In the genomic region with DNA sequence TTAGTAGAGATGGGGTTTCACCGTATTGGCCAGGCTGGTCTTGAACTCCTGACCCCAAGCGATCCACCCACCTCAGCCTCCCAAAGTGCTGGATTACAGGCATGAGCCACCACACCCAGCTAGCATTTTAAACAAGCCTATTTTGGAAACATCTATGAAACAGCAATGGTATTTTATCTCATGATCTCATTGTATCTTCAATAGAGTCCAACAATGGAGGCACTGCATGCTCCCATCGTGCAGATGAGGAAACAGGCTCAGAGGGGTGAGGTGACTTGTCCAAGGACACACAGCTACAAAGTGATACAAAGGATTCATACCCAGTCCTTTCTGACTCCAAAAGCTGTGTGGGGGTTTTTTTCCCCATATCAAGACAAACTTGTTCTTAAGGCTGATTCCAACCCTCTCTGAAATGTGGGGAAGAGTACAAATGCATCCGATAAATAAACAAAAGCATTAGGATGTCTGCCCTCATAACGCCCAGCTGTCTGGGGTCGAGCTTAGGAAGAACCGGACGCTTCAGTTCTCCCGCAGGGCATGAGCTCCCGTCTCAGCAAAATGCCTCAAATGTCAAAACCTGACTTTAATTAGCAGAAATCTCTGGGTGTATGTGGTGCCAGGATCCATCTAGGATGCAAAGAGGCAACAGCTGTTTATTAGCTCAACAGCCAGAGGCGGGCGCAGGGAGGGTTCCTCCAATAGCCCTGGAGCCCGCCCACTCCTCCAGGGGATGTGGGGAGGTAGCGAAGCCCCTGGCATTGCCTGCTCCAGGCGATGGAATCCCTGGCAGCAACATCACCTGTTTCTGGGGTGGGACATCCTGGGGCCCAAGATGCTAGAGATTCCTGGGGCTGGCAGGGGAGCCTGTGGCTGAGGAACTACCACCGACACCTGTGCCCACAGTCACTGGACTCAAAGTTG, we compare ENCODE assay signal across 15 cellular contexts. TPM values are rescaled to one million over a fixed set of nuclear protein-coding genes. Genes with fewer than 3 reads are reported as not detected.
DNase-seq lines count a peak whose midpoint lies in the region; ATAC-seq, FAIRE-seq and TF ChIP-seq lines count a peak whose summit lies in the region.
"Had no signal": no experiment of that assay in that cellular context is flagged by ENCODE, and none has a peak within 500 bp of the region (broad histone marks: within the 10 kb centered on the region; RNA-seq: fewer than 3 reads in every experiment).

No MANE protein-coding gene starts in this region.

- no peak overlapping the region for H2AFZ ChIP-seq in GM23248

- no peak for TF ChIP-seq POLR2A in H54 (IDR thresholded peaks at IDR 0.05; ENCODE audit: low read depth, low read length)

- no peak for ATAC-seq in HG03342 (IDR thresholded peaks at IDR 0.05; ENCODE audit: unreplicated experiment)
- no peak for ATAC-seq in HG03095 (IDR thresholded peaks at IDR 0.05; ENCODE audit: unreplicated experiment)
- no peak for ATAC-seq in HG03108 (IDR thresholded peaks at IDR 0.05; ENCODE audit: unreplicated experiment)

- H3K4me3 ChIP-seq in GM23248: no peak overlapping the region
- H3K4me3 ChIP-seq: BLaER1 treated with 17β-estradiol and CSF1 and Interleukin-3, amounts not matched to agents 10 nM and 100 nM; HAP-1; Peyer's patch had no signal

- no peak for TF ChIP-seq CTCF in AG09319 (IDR thresholded peaks at IDR 0.05; ENCODE audit: low read depth, low read length)

- no peaks in the 10 kb centered on the region for H3K79me2 ChIP-seq in GM23248 (ENCODE audit: insufficient read depth)

- DNase-seq in AG09319 (ENCODE audit: extremely low read depth, low read depth) (peak; percentile 28), GM23248 (peak; percentile 24), NCI-H524 (lab: John Stamatoyannopoulos, UW) (peak; percentile 69 to 89), fibroblast of gingiva (ENCODE audit: low read depth) (peak; percentile 34), H54 (ENCODE audit: insufficient read length, low spot score) (no peak)
- DNase-seq: NCI-H1092 treated with DMSO at 0.1 percent for 48 hours, NCI-H187, NCI-H748 treated with DMSO at 0.1 percent for 48 hours, Peyer's patch had no signal

- H4K20me1 ChIP-seq in GM23248 (ENCODE audit: insufficient read depth): no peaks in the 10 kb centered on the region
- H4K20me1 ChIP-seq: BLaER1 treated with 17β-estradiol and CSF1 and Interleukin-3, amounts not matched to agents 10 nM and 100 nM had no signal

- no peaks in the 10 kb centered on the region for H3K36me3 ChIP-seq in GM23248 (ENCODE audit: low read depth)
- H3K36me3 ChIP-seq: BLaER1 treated with 17β-estradiol and CSF1 and Interleukin-3, amounts not matched to agents 10 nM and 100 nM; HAP-1; Peyer's patch had no signal

- H3K27me3 ChIP-seq in GM23248 (replicated peaks; ENCODE audit: insufficient read depth): peaks cover 3% of the 10 kb centered on the region; the same call in 1 of the 2 replicates
- H3K27me3 ChIP-seq: BLaER1 treated with 17β-estradiol and CSF1 and Interleukin-3, amounts not matched to agents 10 nM and 100 nM; Peyer's patch had no signal

- WGBS in GM23248 (ENCODE audit: low coverage in 1 of 2, low lambda C conversion rate in 2 of 2, missing lambda C conversion rate in 2 of 2), 2 experiments: 5 to 13% methylated on average over 16 of the region's 16 CpGs

- H3K4me2 ChIP-seq in GM23248 (ENCODE audit: unreplicated experiment): peak overlapping the region; percentile 60
- H3K4me2 ChIP-seq: BLaER1 treated with 17β-estradiol and CSF1 and Interleukin-3, amounts not matched to agents 10 nM and 100 nM had no signal

- peaks cover 16% of the 10 kb centered on the region for H3K4me1 ChIP-seq in GM23248 (ENCODE audit: insufficient read depth)
- H3K4me1 ChIP-seq: HAP-1, Peyer's patch had no signal

- no peak overlapping the region for H3K9ac ChIP-seq in GM23248
- H3K9ac ChIP-seq: BLaER1 treated with 17β-estradiol and CSF1 and Interleukin-3, amounts not matched to agents 10 nM and 100 nM had no signal

- in situ Hi-C loops in GM23248 (cut with MboI): no loop called here

- H3K27ac ChIP-seq in GM23248: no peak overlapping the region
- H3K27ac ChIP-seq: BLaER1 treated with 17β-estradiol and CSF1 and Interleukin-3, amounts not matched to agents 10 nM and 100 nM; Peyer's patch had no signal

- no peaks in the 10 kb centered on the region for H3K9me3 ChIP-seq in GM23248 (ENCODE audit: low read depth)
- H3K9me3 ChIP-seq: BLaER1 treated with 17β-estradiol and CSF1 and Interleukin-3, amounts not matched to agents 10 nM and 100 nM; HAP-1; Peyer's patch had no signal

- no peaks in the 10 kb centered on the region for H3K9me2 ChIP-seq in GM23248 (ENCODE audit: insufficient read depth)

- peaks cover 7% of the 10 kb centered on the region; the same call in 1 of the 2 replicates for H3F3A ChIP-seq in GM23248 (ENCODE audit: insufficient read depth)

- no peak for FAIRE-seq in H54 (lab: Jason Lieb, UNC)
- FAIRE-seq: HTR-8/SVneo had no signal

RNA-seq across cellular contexts. Expression of a gene that starts 39.2 kb away (rescaled TPM):
- total RNA-seq in GM23248 (2014; rRNA removed; shearing (Covaris generic)): 25.9 and 28.1 TPM in 2 replicates
- 15.6 and 16.0 TPM in 2 replicates for polyA plus RNA-seq in GM23248 (2016; fragmentation: Nextera tagmentation; extraction: Ambion mirVana)
